10 cellular contexts compared by ENCODE assay signal in genomic region chr20:17835941-17836861, GRCh38.
DNase-seq lines count a peak whose midpoint lies in the region; ATAC-seq and TF ChIP-seq lines count a peak whose summit lies in the region.
"Had no signal": no experiment of that assay in that cellular context is flagged by ENCODE, and none has a peak within 500 bp of the region (broad histone marks: within the 10 kb centered on the region; RNA-seq: fewer than 3 reads in every experiment).

No MANE protein-coding gene starts in this region.

- no peak overlapping the region for H3K4me3 ChIP-seq in NT2/D1 (ENCODE audit: insufficient read length, low read depth)
- H3K4me3 ChIP-seq in muscle layer of duodenum (ENCODE audit: low read depth in 1 of 2, low read length in 2 of 2), result no peak overlapping the region
- H3K4me3 ChIP-seq in upper lobe of left lung, result no peak overlapping the region

- H3K9ac ChIP-seq in NT2/D1 (ENCODE audit: insufficient read length, low read depth), result peak overlapping the region; percentile 32

- TF ChIP-seq EP300 in upper lobe of left lung (IDR thresholded peaks at IDR 0.05), result no peak

- TF ChIP-seq POLR2A in upper lobe of left lung (IDR thresholded peaks at IDR 0.05), result no peak

- peak overlapping the region; percentile 74 for H3K27ac ChIP-seq in muscle layer of duodenum (ENCODE audit: low read length)
- peak overlapping the region; percentile 36 to 76 (median 54) for H3K27ac ChIP-seq in upper lobe of left lung
- no peak overlapping the region for H3K27ac ChIP-seq in substantia nigra (ENCODE audit: low read depth, low read length, poor library complexity, severe bottlenecking)

- 67 to 82% methylated on average over 18 to 21 of the region's 21 CpGs for WGBS in upper lobe of left lung, 2 donors

- TF ChIP-seq CTCF in upper lobe of left lung (IDR thresholded peaks at IDR 0.05), result no peak

- H3K27me3 ChIP-seq in NT2/D1 (ENCODE audit: insufficient read depth, insufficient read length), result no peaks in the 10 kb centered on the region
- H3K27me3 ChIP-seq in muscle layer of duodenum (ENCODE audit: low read depth, low read length), result no peaks in the 10 kb centered on the region
- H3K27me3 ChIP-seq in upper lobe of left lung, result no peaks in the 10 kb centered on the region

- H3K4me1 ChIP-seq in NT2/D1 (ENCODE audit: insufficient read depth, insufficient read length), result peaks cover 3% of the 10 kb centered on the region
- peaks cover 0 to 11% of the 10 kb centered on the region in 2 donors for H3K4me1 ChIP-seq in muscle layer of duodenum (ENCODE audit: control insufficient read depth in 1 of 2, insufficient read depth in 2 of 2, low read length in 2 of 2)
- H3K4me1 ChIP-seq in upper lobe of left lung, result peaks cover 3 to 14% (median 11%) of the 10 kb centered on the region in 4 donors

- H3K9me3 ChIP-seq in NT2/D1 (ENCODE audit: insufficient read depth, low read length) (0 out of 2 replicates have a peak, but pooled peaks cover 5% of the 10 kb centered on the region), muscle layer of duodenum (ENCODE audit: control insufficient read depth in 1 of 2, low read length in 2 of 2) (no peaks in the 10 kb centered on the region), upper lobe of left lung (no peaks in the 10 kb centered on the region)

- no peak for DNase-seq in NT2/D1 (ENCODE audit: low read depth, low spot score)
- DNase-seq in fibroblast of gingiva (ENCODE audit: low read depth), result peak; percentile 90
- no peak for DNase-seq in upper lobe of left lung
- no peak for DNase-seq in DMS 273 (lab: John Stamatoyannopoulos, UW; ENCODE audit: unreplicated experiment)
- DNase-seq in substantia nigra (lab: John Stamatoyannopoulos, UW), result no peak
- DNase-seq in stimulated activated CD4-positive, alpha-beta T cell treated with anti-CD3 and anti-CD28 coated beads, Interleukin-2, amount 100 ng/mL, for 24 hours, result no peak
- DNase-seq in effector CD8-positive, alpha-beta T cell (lab: John Stamatoyannopoulos, UW), result no peak
- DNase-seq: activated gamma-delta T cell treated with Interleukin-2 at 50 U/mL for 16 hours, NCI-H2107 had no signal

- peak; percentile 73 to 95 for ATAC-seq in upper lobe of left lung (ENCODE audit: low FRiP score in 2 of 2)

- H3K36me3 ChIP-seq in NT2/D1 (ENCODE audit: insufficient read depth, insufficient read length, low read length), result no peaks in the 10 kb centered on the region
- H3K36me3 ChIP-seq in muscle layer of duodenum (ENCODE audit: control insufficient read depth in 1 of 2, insufficient read depth in 2 of 2, low read length in 2 of 2), result no peaks in the 10 kb centered on the region
- H3K36me3 ChIP-seq in upper lobe of left lung, result no peaks in the 10 kb centered on the region
